In the genomic region with DNA sequence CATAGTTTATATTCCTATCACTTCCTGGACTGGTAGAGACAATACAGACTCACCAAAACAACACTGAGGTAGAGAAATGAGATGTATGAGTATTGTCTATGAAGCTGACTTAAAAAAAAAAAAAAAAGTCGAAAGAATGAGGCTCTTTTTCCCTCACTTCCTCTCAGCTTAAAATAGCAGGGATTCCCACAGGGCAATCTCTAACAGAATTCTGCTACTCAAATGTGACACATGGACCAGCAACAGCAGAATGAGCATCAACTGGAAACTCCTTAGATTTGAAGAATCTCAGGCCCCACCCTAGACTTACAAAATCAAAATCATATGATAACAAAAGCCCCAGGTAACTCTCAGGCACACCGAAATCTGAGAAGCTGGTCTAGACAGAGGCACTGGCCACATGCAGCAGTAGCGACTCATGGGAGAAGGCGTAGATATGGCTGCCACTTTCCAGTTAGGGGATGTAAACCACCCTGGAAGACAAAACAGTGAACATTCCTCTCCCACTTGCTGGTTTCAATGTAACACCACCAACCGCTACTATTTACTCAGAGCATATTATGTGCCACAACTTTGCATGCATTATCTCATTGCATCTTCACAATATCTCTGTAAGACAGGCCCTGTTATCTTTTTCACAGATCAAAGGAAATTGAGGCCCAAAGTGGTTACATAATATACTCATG, we compare ENCODE assay signal across 1 cellular context.
TF ChIP-seq lines count a peak whose summit lies in the region.

No MANE protein-coding gene starts in this region.

TF ChIP-seq in H1, 55 proteins besides CTCF, POLR2A, EP300 and RAD21:
- TF ChIP-seq BCL11A (IDR thresholded peaks at IDR 0.05; ENCODE audit: low read depth in 2 of 2, low read length in 2 of 2) (no peak), HDAC2 (IDR thresholded peaks at IDR 0.05; ENCODE audit: borderline replicate concordance in 1 of 2, low read depth in 2 of 2, low read length in 2 of 2) (no peak), SP1 (IDR thresholded peaks at IDR 0.05; ENCODE audit: low read depth, low read length) (no peak), YY1 (IDR thresholded peaks at IDR 0.05; ENCODE audit: low read depth, low read length) (0 out of 2 replicates have a peak, but pooled peaks have one; percentile 31)
